ENCODE assay signal across 8 cellular contexts in genomic region chr7:5365976-5366625, GRCh38.
DNase-seq lines count a peak whose midpoint lies in the region; ATAC-seq lines count a peak whose summit lies in the region.
"Not testable (repeated sequence)": the region's sequence is repeated elsewhere in the genome, so short reads cannot be mapped to it uniquely, and the experiment has no call there.

No MANE protein-coding gene starts in this region.

- not testable (repeated sequence) for H3K27me3 Mint-ChIP-seq in central memory CD8-positive, alpha-beta T cell

- peak; percentile 64 for ATAC-seq in GM18867 (IDR thresholded peaks at IDR 0.05; ENCODE audit: unreplicated experiment)
- peak; percentile 78 for ATAC-seq in central memory CD8-positive, alpha-beta T cell (replicated peaks; ENCODE audit: extremely low read depth, poor library complexity, severe bottlenecking)

- DNase-seq in AG08396 (ENCODE audit: low spot score): peak; percentile 87
- peak; percentile 57 for DNase-seq in HPDE6-E6E7 (ENCODE audit: extremely low spot score)
- DNase-seq in NCI-H748 (lab: John Stamatoyannopoulos, UW; ENCODE audit: unreplicated experiment): peak; percentile 66
- DNase-seq in activated CD4-positive, alpha-beta T cell treated with anti-CD3 and anti-CD28 coated beads for 24 hours (ENCODE audit: low read depth in 2 of 2): peak; percentile 24 to 41
- DNase-seq in central memory CD8-positive, alpha-beta T cell (ENCODE audit: low spot score in 2 of 2): peak; percentile 44 to 67
- DNase-seq in islet precursor cell: peak; percentile 76
- DNase-seq in stimulated activated CD4-positive, alpha-beta T cell treated with anti-CD3 and anti-CD28 coated beads, Interleukin-15, amount 100 ng/mL, for 1 hour (ENCODE audit: low read depth in 1 of 2, low spot score in 1 of 2): peak; percentile 21 to 24

- H3K36me3 Mint-ChIP-seq in central memory CD8-positive, alpha-beta T cell (ENCODE audit: insufficient read depth): peaks cover 31% of the 10 kb centered on the region

- H3K27ac Mint-ChIP-seq in central memory CD8-positive, alpha-beta T cell (ENCODE audit: low read depth): not testable (repeated sequence)

- H3K4me3 Mint-ChIP-seq in central memory CD8-positive, alpha-beta T cell: not testable (repeated sequence)

- not testable (repeated sequence) for H3K9me3 Mint-ChIP-seq in central memory CD8-positive, alpha-beta T cell

- peaks cover 16% of the 10 kb centered on the region for H3K4me1 Mint-ChIP-seq in central memory CD8-positive, alpha-beta T cell

Comparison
In these comparisons a context has a peak if more than half of its experiments do, and no peak if none do; other contexts are left out.
1. Peak in every context shown above with its lines: DNase-seq and ATAC-seq.
2. DNase-seq: peak in every context shown above with its lines; median percentile 87 in AG08396; 76 in islet precursor cell; 66 in NCI-H748; 57 in HPDE6-E6E7; 56 in central memory CD8-positive, alpha-beta T cell; 32 in activated CD4-positive, alpha-beta T cell treated with anti-CD3 and anti-CD28 coated beads for 24 hours; 22 in stimulated activated CD4-positive, alpha-beta T cell treated with anti-CD3 and anti-CD28 coated beads, Interleukin-15, amount 100 ng/mL, for 1 hour.